In the genomic region with DNA sequence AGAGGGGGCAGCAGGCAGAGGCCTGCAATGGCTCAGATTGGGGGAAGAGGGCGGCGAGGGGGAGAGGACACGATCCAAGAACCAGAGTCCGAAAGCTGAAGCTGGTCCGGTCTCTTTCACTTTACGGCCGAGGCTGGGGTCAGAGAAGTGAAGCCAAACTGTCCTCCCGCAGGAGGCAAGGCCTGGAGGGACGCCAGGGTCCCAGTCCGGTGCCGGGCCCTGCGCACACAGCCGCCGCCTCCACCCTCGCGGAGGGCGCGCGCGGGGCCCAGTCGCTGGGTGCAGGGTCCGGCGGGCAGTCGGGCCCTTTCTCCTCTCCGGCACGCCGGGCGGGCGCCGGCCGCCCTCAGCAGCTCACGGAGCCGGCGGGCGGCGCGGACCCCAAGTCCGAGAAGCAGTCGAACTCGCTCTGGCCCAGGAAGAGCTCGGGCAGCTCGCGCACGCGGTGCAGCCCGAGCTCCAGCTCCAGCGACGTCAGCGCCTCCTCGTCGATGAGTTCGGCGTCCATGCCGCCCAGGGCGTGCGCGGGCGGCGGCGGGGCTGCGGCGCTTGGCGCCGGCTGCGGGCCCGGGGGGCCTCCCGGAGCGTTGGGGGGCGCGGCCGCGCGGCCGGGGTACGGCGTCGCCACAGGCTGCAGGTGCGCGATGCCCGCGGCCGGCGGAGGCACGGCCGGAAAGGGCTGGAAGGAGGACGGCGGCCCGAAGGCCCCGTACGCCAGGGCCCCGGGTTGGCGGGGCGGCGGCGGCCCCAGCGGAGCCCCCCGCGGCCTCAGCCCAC, we compare ENCODE assay signal across 8 cellular contexts. TPM values are rescaled to one million over a fixed set of nuclear protein-coding genes. Genes with fewer than 3 reads are reported as not detected.
DNase-seq lines count a peak whose midpoint lies in the region; FAIRE-seq and TF ChIP-seq lines count a peak whose summit lies in the region.

No MANE protein-coding gene starts in this region.

- H3K4me1 ChIP-seq in iPS-15b (ENCODE audit: control insufficient read depth, insufficient read depth, low read length) (peaks cover 3% of the 10 kb centered on the region), small intestine (ENCODE audit: control insufficient read depth in 2 of 2, insufficient read depth in 1 of 2, low read depth in 1 of 2, low read length in 1 of 2) (peaks cover 0 to 2% of the 10 kb centered on the region in 2 donors)

- no peak for FAIRE-seq in small intestine (lab: Jason Lieb, UNC)

- peak overlapping the region in 1 of 2 donors; percentile 71 for H3K27ac ChIP-seq in small intestine (ENCODE audit: low read depth in 1 of 2, low read length in 1 of 2)

- peaks cover 27% of the 10 kb centered on the region for H3K27me3 ChIP-seq in iPS-15b (ENCODE audit: control insufficient read depth, insufficient read depth, low read length)
- peaks cover 0 to 3% of the 10 kb centered on the region in 2 donors for H3K27me3 ChIP-seq in small intestine (ENCODE audit: control insufficient read depth in 2 of 2, insufficient read depth in 2 of 2, low read length in 2 of 2)

- H3K4me3 ChIP-seq in astrocyte of the cerebellum (ENCODE audit: low read depth, low read length) (peak overlapping the region; percentile 51), iPS-15b (ENCODE audit: low read depth, low read length) (peak overlapping the region; percentile 58), small intestine (ENCODE audit: low read depth in 1 of 2, low read length in 2 of 2) (peak overlapping the region; percentile 36 to 70)

- intact Hi-C loops in posterior vena cava (cut with DNase I), result no loop called here

- H3K36me3 ChIP-seq in iPS-15b (ENCODE audit: control insufficient read depth, insufficient read depth, low read length) (no peaks in the 10 kb centered on the region), small intestine (ENCODE audit: control insufficient read depth in 2 of 2, insufficient read depth in 2 of 2, low read length in 2 of 2) (no peaks in the 10 kb centered on the region)

- WGBS in small intestine, 3 donors, result 3 to 10% (median 5%) methylated on average over 34 to 98 of the region's 98 CpGs

- peak; percentile 26 for DNase-seq in NCI-H2196 (lab: John Stamatoyannopoulos, UW; ENCODE audit: unreplicated experiment)
- DNase-seq in NCI-H2196 treated with DMSO at 0.1 percent for 48 hours (lab: John Stamatoyannopoulos, UW; ENCODE audit: unreplicated experiment), result no peak
- DNase-seq in NCI-H748 (lab: John Stamatoyannopoulos, UW; ENCODE audit: unreplicated experiment), result peak; percentile 97
- DNase-seq in astrocyte of the cerebellum (ENCODE audit: low read depth), result no peak
- DNase-seq in small intestine, result peak; percentile 51
- DNase-seq in posterior vena cava (ENCODE audit: low spot score), result no peak
- no peak for DNase-seq in cortex of kidney (lab: John Stamatoyannopoulos, UW)

- peak overlapping the region; percentile 47 for H3K9ac ChIP-seq in iPS-15b (ENCODE audit: low read depth, low read length)

- no peaks in the 10 kb centered on the region for H3K9me3 ChIP-seq in iPS-15b (ENCODE audit: control insufficient read depth, insufficient read depth, low read length)
- H3K9me3 ChIP-seq in small intestine (ENCODE audit: control insufficient read depth, low read depth), result no peaks in the 10 kb centered on the region

- TF ChIP-seq CTCF in astrocyte of the cerebellum (IDR thresholded peaks at IDR 0.05; ENCODE audit: low read depth, low read length, missing control alignments), result no peak

- in situ Hi-C loops in astrocyte of the cerebellum (cut with HindIII; ENCODE audit: low sequenced_read_pairs), result no loop called here

RNA-seq across cellular contexts. Expression of a gene that starts 0.7 kb away (rescaled TPM):
- polyA plus RNA-seq in small intestine, result 1 to 10 TPM in 1 of 3 donors, under 1 TPM in 1, not detected in 1; 0.54 to 2.7 TPM
- 1 to 10 TPM; 8.3 to 9.5 TPM for total RNA-seq in posterior vena cava

Comparison
In these comparisons a context has a peak if more than half of its experiments do, and no peak if none do; other contexts are left out.
1. DNase-seq: peak in NCI-H2196 (single experiment), NCI-H748 (single experiment) and small intestine (single experiment); none in NCI-H2196 treated with DMSO at 0.1 percent for 48 hours (single experiment), astrocyte of the cerebellum (single experiment), posterior vena cava (single experiment) and cortex of kidney (single experiment).
2. Peak in every context shown above with its lines, with median percentiles within 50 percentile points of each other: H3K4me3 ChIP-seq.